22 cellular contexts compared by ENCODE assay signal in the genomic region with DNA sequence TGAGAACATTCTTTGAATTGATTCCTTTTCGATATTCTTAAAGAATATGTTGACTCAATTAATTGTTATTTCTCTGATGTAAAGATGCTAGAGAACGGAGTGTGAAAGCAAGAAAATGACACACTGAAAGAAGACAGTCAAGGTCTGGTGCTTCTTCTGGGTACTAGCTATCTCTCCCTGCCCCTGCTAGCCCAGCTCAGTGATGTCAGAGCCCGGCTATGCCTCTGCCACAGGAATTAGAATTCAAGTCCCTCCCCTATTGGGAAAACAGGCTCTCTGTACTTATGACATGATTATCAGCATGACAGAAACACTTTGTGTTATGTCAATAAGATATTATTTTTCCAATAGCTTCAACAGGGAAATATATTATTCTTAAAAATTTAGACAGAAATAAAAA.
DNase-seq lines count a peak whose midpoint lies in the region; ATAC-seq, FAIRE-seq and TF ChIP-seq lines count a peak whose summit lies in the region.
"Had no signal": no experiment of that assay in that cellular context is flagged by ENCODE, and none has a peak within 500 bp of the region (broad histone marks: within the 10 kb centered on the region; RNA-seq: fewer than 3 reads in every experiment).

No MANE protein-coding gene starts in this region.

- TF ChIP-seq RAD21 in GM12878 (IDR thresholded peaks at IDR 0.05; ENCODE audit: insufficient read depth, low read depth, low read length) = no peak

- WGBS in GM12878 (ENCODE audit: insufficient coverage, insufficient replicate concordance, low lambda C conversion rate, missing lambda C conversion rate) = 17% methylated on average over 3 of the region's 3 CpGs

- H2AFZ ChIP-seq in GM12878 (ENCODE audit: control insufficient read depth, low read depth, low read length) = no peak overlapping the region
- H2AFZ ChIP-seq: GM23248 had no signal

- RAD21 ChIA-PET in GM12878 (lab: Charles Lee; ENCODE audit: unreplicated experiment) = interaction anchor here (1.5 kb wide), 1 partner anchor 9 kb away, joined by 3 read pairs; no protein-coding TSS in a partner anchor

- no peak for TF ChIP-seq POLR2A in GM12878 (IDR thresholded peaks at IDR 0.05; ENCODE audit: low read depth, low read length)

- H3K27me3 ChIP-seq in GM12878 (replicated peaks in 1 of 2; ENCODE audit: control insufficient read depth in 2 of 2, insufficient read depth in 2 of 2, low read length in 1 of 2) = no peaks in the 10 kb centered on the region
- H3K27me3 ChIP-seq: BE2C; BLaER1 treated with 17β-estradiol and CSF1 and Interleukin-3, amounts not matched to agents 10 nM and 100 nM had no signal

- no peak overlapping the region for H3K27ac ChIP-seq in GM12878 (ENCODE audit: control insufficient read depth, insufficient read depth)
- H3K27ac ChIP-seq: A549; BLaER1 treated with 17β-estradiol and CSF1 and Interleukin-3, amounts not matched to agents 10 nM and 100 nM; GM23248 had no signal

- TF ChIP-seq CTCF in GM12878 (IDR thresholded peaks at IDR 0.05 in 2 of 3, conservative IDR thresholded peaks at IDR 0.05 in 1 of 3; ENCODE audit: control insufficient read depth in 2 of 3, extremely low read depth in 1 of 3, insufficient read depth in 1 of 3, low read depth in 3 of 3, low read length in 3 of 3) = no peak

- no peaks in the 10 kb centered on the region for H4K20me1 ChIP-seq in GM12878 (ENCODE audit: control insufficient read depth, insufficient read depth)
- H4K20me1 ChIP-seq: BLaER1 treated with 17β-estradiol and CSF1 and Interleukin-3, amounts not matched to agents 10 nM and 100 nM had no signal

- no peak for FAIRE-seq in GM12878 (lab: Jason Lieb, UNC)
- FAIRE-seq: A549, G401.6, H1 had no signal

- SMC1A ChIA-PET in GM12878 (lab: Charles Lee; ENCODE audit: uncharacterized antibody, unreplicated experiment) = interaction anchor here (0.7 to 2.7 kb wide), 13 partner anchors 9 to 117 kb away, joined by 3 to 16 read pairs (median 3); no protein-coding TSS in a partner anchor

- H3K9me3 ChIP-seq in GM12878 (replicated peaks; ENCODE audit: control insufficient read depth, insufficient read depth, low read length) = no peaks in the 10 kb centered on the region
- H3K9me3 ChIP-seq: BE2C had no signal

- CTCF ChIA-PET in GM12878 (lab: Yijun Ruan, JAX) = interaction anchor here (1.2 to 1.5 kb wide), 2 partner anchors 9 to 47 kb away, joined by 3 read pairs; no protein-coding TSS in a partner anchor

- H3K79me2 ChIP-seq in GM12878 (ENCODE audit: control insufficient read depth, insufficient read depth, low read length) = no peaks in the 10 kb centered on the region

- H3K4me3 ChIP-seq in GM12878 = no peak overlapping the region
- H3K4me3 ChIP-seq: A549; BLaER1 treated with 17β-estradiol and CSF1 and Interleukin-3, amounts not matched to agents 10 nM and 100 nM; GM23248 had no signal

- no peak overlapping the region for H3K4me2 ChIP-seq in GM12878 (ENCODE audit: control insufficient read depth, insufficient read depth)
- H3K4me2 ChIP-seq: A549; BLaER1 treated with 17β-estradiol and CSF1 and Interleukin-3, amounts not matched to agents 10 nM and 100 nM had no signal

- no peak overlapping the region for H3K9ac ChIP-seq in GM12878 (ENCODE audit: control insufficient read depth, insufficient read depth, low read length)
- H3K9ac ChIP-seq: BLaER1 treated with 17β-estradiol and CSF1 and Interleukin-3, amounts not matched to agents 10 nM and 100 nM; GM23248 had no signal

- ATAC-seq in GM12878 = peak; percentile 87
- no peak for ATAC-seq in HG03095 (IDR thresholded peaks at IDR 0.05; ENCODE audit: unreplicated experiment)
- no peak for ATAC-seq in GM18870 (IDR thresholded peaks at IDR 0.05; ENCODE audit: unreplicated experiment)
- ATAC-seq in GM21360 (IDR thresholded peaks at IDR 0.05; ENCODE audit: unreplicated experiment) = no peak
- ATAC-seq: A549 had no signal

- no peaks in the 10 kb centered on the region for H3K36me3 ChIP-seq in GM12878 (ENCODE audit: control insufficient read depth in 2 of 2, insufficient read depth in 2 of 2, low read length in 1 of 2)
- H3K36me3 ChIP-seq: BE2C; BLaER1 treated with 17β-estradiol and CSF1 and Interleukin-3, amounts not matched to agents 10 nM and 100 nM had no signal

- POLR2A ChIA-PET in GM12878 (lab: Charles Lee) = no interaction called here

- DNase-seq in EL = peak; percentile 3
- DNase-seq in GM12878 (ENCODE audit: low read depth, low spot score) = no peak
- DNase-seq in kidney tubule cell (ENCODE audit: low spot score) = peak; percentile 16
- no peak for DNase-seq in NCI-H1930 (lab: John Stamatoyannopoulos, UW)
- DNase-seq: 8988T; ACHN; AML-193; BE2C; CD4-positive, alpha-beta T cell; CD8-positive, alpha-beta memory T cell; DMS53; DMS79 treated with DMSO at 0.1 percent for 48 hours; GM23248; H7; HCEC 1CT had no signal

- intact Hi-C loops in GM12878 (cut with micrococcal nuclease; ENCODE audit: unreplicated experiment) = no loop called here

- in situ Hi-C loops in GM12878 (cut with MboI) = no loop called here

- no peaks in the 10 kb centered on the region for H3K4me1 ChIP-seq in GM12878 (ENCODE audit: control insufficient read depth, insufficient read depth, low read length)
- H3K4me1 ChIP-seq: A549, BE2C had no signal

- TF ChIP-seq EP300 in GM12878 (IDR thresholded peaks at IDR 0.05; ENCODE audit: borderline replicate concordance in 1 of 2, control insufficient read depth in 1 of 2, low read depth in 2 of 2, low read length in 2 of 2) = no peak

- BruUV-seq in GM12878 (replicated peaks; lab: Mats Ljungman, UMichigan) = no TSS peak

TF ChIP-seq in GM12878, 131 proteins besides CTCF, POLR2A, EP300 and RAD21 (continues in another document):
- TF ChIP-seq EZH2 (IDR thresholded peaks at IDR 0.05; ENCODE audit: borderline replicate concordance, control insufficient read depth, low read depth, low read length) (no peak), MYC (IDR thresholded peaks at IDR 0.05; ENCODE audit: insufficient read depth, insufficient read length, insufficient replicate concordance, low read length, severe bottlenecking) (no peak), MEF2B (IDR thresholded peaks at IDR 0.05; ENCODE audit: partially characterized antibody, poor library complexity, severe bottlenecking) (no peak), ASH2L (IDR thresholded peaks at IDR 0.05; ENCODE audit: borderline replicate concordance, low read depth) (no peak), POLR2AphosphoS5 (IDR thresholded peaks at IDR 0.05; ENCODE audit: low read length) (no peak), CREM (IDR thresholded peaks at IDR 0.05; ENCODE audit: low read depth) (no peak), ZNF384 (IDR thresholded peaks at IDR 0.05; ENCODE audit: borderline replicate concordance, low read depth, low read length) (no peak), E2F8 (IDR thresholded peaks at IDR 0.05; ENCODE audit: low read depth, partially characterized antibody) (no peak), ZNF592 (IDR thresholded peaks at IDR 0.05) (no peak), DPF2 (IDR thresholded peaks at IDR 0.05) (no peak)

Comparison
In these comparisons a context has a peak if more than half of its experiments do, and no peak if none do; other contexts are left out.
1. DNase-seq: peak in EL (single experiment) and kidney tubule cell (single experiment); none in GM12878 (single experiment) and NCI-H1930 (0 of 2).